Comparison of ENCODE assay signal across 1 cellular context in genomic region chr5:93716453-93716852, GRCh38.
TF ChIP-seq lines count a peak whose summit lies in the region.

No MANE protein-coding gene starts in this region.

TF ChIP-seq in GM23338, 12 proteins besides CTCF, POLR2A, EP300 and RAD21 (continued from another document):
- no peak for TF ChIP-seq ZNF462 (CRISPR knock-in tag; IDR thresholded peaks at IDR 0.05)
